8 cellular contexts compared by ENCODE assay signal in genomic region chr2:65125457-65125856, GRCh38. TPM values are rescaled to one million over a fixed set of nuclear protein-coding genes. Genes with fewer than 3 reads are reported as not detected.
DNase-seq lines count a peak whose midpoint lies in the region; ATAC-seq, FAIRE-seq and TF ChIP-seq lines count a peak whose summit lies in the region.
"Not testable (repeated sequence)": the region's sequence is repeated elsewhere in the genome, so short reads cannot be mapped to it uniquely, and the experiment has no call there.

No MANE protein-coding gene starts in this region.

- H3K4me3 ChIP-seq in KMS-11 (IDR thresholded peaks at IDR 0.05; ENCODE audit: insufficient read depth, low read depth, low read length); fibroblast of villous mesenchyme (ENCODE audit: low read depth, low read length); HepG2 (replicated peaks in 1 of 3; ENCODE audit: insufficient read depth in 1 of 3, low read depth in 2 of 3, low read length in 3 of 3); transverse colon: not testable (repeated sequence)

- peak overlapping the region in 1 of 2 donors; percentile 26 for H3K4me3 Mint-ChIP-seq in CD14-positive monocyte
- H3K4me3 Mint-ChIP-seq in central memory CD8-positive, alpha-beta T cell = peak overlapping the region; percentile 55

- peaks cover 3 to 25% of the 10 kb centered on the region in 2 donors for H3K36me3 Mint-ChIP-seq in CD14-positive monocyte
- peaks cover 15% of the 10 kb centered on the region for H3K36me3 Mint-ChIP-seq in central memory CD8-positive, alpha-beta T cell (ENCODE audit: insufficient read depth)

- POLR2A ChIA-PET in HepG2 (lab: Yijun Ruan, JAX) = not testable (repeated sequence)

- not testable (repeated sequence) for TF ChIP-seq POLR2A in HepG2 (IDR thresholded peaks at IDR 0.05; ENCODE audit: insufficient read depth in 1 of 2, low read depth in 2 of 2, low read length in 2 of 2); transverse colon (IDR thresholded peaks at IDR 0.05)

- not testable (repeated sequence) for H3K9ac ChIP-seq in KMS-11; HepG2 (ENCODE audit: insufficient read depth, low read depth, low read length)

- not testable (repeated sequence) for FAIRE-seq in HepG2 (lab: Jason Lieb, UNC)

- H3K27ac Mint-ChIP-seq in CD14-positive monocyte = peak overlapping the region in 5 of 7 donors; percentile 62 to 80 (median 77)
- peak overlapping the region; percentile 16 for H3K27ac Mint-ChIP-seq in central memory CD8-positive, alpha-beta T cell (ENCODE audit: low read depth)

- H3K4me2 ChIP-seq in KMS-11 (peak overlapping the region; percentile 8; the same call in 1 of the 2 replicates), HepG2 (ENCODE audit: low read depth, low read length) (peak overlapping the region; percentile 98)

- intact Hi-C loops in CD14-positive monocyte (cut with micrococcal nuclease) = loop anchor here in 1 of 2 donors (5.0 kb wide), 1 partner anchor 58 kb away; no protein-coding TSS in a partner anchor
- intact Hi-C loops in HepG2 (cut with micrococcal nuclease; ENCODE audit: unreplicated experiment); posterior vena cava (cut with DNase I); transverse colon (cut with DNase I; ENCODE audit: low total_unique reads): not testable (repeated sequence)

- not testable (repeated sequence) for H3K27me3 Mint-ChIP-seq in CD14-positive monocyte (ENCODE audit: low read depth in 3 of 3); central memory CD8-positive, alpha-beta T cell

- TF ChIP-seq EP300 in HepG2 (IDR thresholded peaks at IDR 0.05; ENCODE audit: low read depth in 2 of 2, low read length in 2 of 2); HepG2 (CRISPR knock-in tag; IDR thresholded peaks at IDR 0.05; ENCODE audit: borderline replicate concordance); transverse colon (IDR thresholded peaks at IDR 0.05; ENCODE audit: low read depth): not testable (repeated sequence)

- CTCF ChIA-PET in HepG2 (lab: Yijun Ruan, JAX; ENCODE audit: low intra/inter-chr PET ratio, low total read pairs) = not testable (repeated sequence)

- not testable (repeated sequence) for TF ChIP-seq CTCF in CD14-positive monocyte (IDR thresholded peaks at IDR 0.05); KMS-11 (conservative IDR thresholded peaks at IDR 0.05; ENCODE audit: low read depth, low read length); fibroblast of villous mesenchyme (IDR thresholded peaks at IDR 0.05; ENCODE audit: insufficient read depth, low read depth, low read length); HepG2 (CRISPR knock-in tag; IDR thresholded peaks at IDR 0.05); transverse colon (IDR thresholded peaks at IDR 0.05)

- not testable (repeated sequence) for H3K27me3 ChIP-seq in KMS-11 (ENCODE audit: insufficient read depth, low read depth); HepG2 (ENCODE audit: control insufficient read depth in 1 of 2, insufficient read depth in 2 of 2, low read length in 2 of 2); transverse colon

- H4K20me1 ChIP-seq in KMS-11 (ENCODE audit: insufficient read depth) (peaks cover 53% of the 10 kb centered on the region), HepG2 (ENCODE audit: insufficient read depth, low read length) (peaks cover 90% of the 10 kb centered on the region)

- not testable (repeated sequence) for H3K9me3 ChIP-seq in HepG2 (ENCODE audit: low read length); transverse colon

- H3K4me1 ChIP-seq in KMS-11 (ENCODE audit: low read depth, poor library complexity, severe bottlenecking) = peaks cover 58% of the 10 kb centered on the region
- H3K4me1 ChIP-seq in HepG2 (ENCODE audit: insufficient read depth, low read length) = peaks cover 49% of the 10 kb centered on the region
- H3K4me1 ChIP-seq in transverse colon = peaks cover 6 to 76% (median 64%) of the 10 kb centered on the region in 4 donors

- BruUV-seq in HepG2 (replicated peaks; lab: Mats Ljungman, UMichigan) = not testable (repeated sequence)

- in situ Hi-C loops in HepG2 (cut with HindIII; ENCODE audit: extremely low pct_ligation_motif_present, low pct_unique_long_range_greater_than_20kb); transverse colon (cut with MboI; ENCODE audit: low pct_ligation_motif_present in 1 of 4, low pct_unique_long_range_greater_than_20kb in 1 of 4, low sequenced_read_pairs in 3 of 4): not testable (repeated sequence)

- peaks cover 51% of the 10 kb centered on the region for H3K4me1 Mint-ChIP-seq in CD14-positive monocyte
- peaks cover 59% of the 10 kb centered on the region for H3K4me1 Mint-ChIP-seq in central memory CD8-positive, alpha-beta T cell

- not testable (repeated sequence) for H2AFZ ChIP-seq in KMS-11 (ENCODE audit: low read depth); HepG2 (ENCODE audit: low read length)

- peaks cover 95% of the 10 kb centered on the region for H3K79me2 ChIP-seq in KMS-11 (ENCODE audit: insufficient read depth, low read depth)
- H3K79me2 ChIP-seq in HepG2 (ENCODE audit: insufficient read depth, low read length) = peaks cover 94% of the 10 kb centered on the region

- ATAC-seq in central memory CD8-positive, alpha-beta T cell (replicated peaks; ENCODE audit: extremely low read depth, poor library complexity, severe bottlenecking); HepG2: not testable (repeated sequence)

- WGBS in HepG2 (ENCODE audit: low lambda C conversion rate) = 90% methylated on average over 7 of the region's 7 CpGs
- 56 to 63% methylated on average over 4 to 7 of the region's 7 CpGs for WGBS in transverse colon (ENCODE audit: low coverage in 1 of 2), 2 donors

- DNase-seq in CD14-positive monocyte (ENCODE audit: low spot score) (peak; percentile 51), fibroblast of villous mesenchyme (ENCODE audit: low read depth) (peak; percentile 35), posterior vena cava (ENCODE audit: low spot score) (peak; percentile 86), transverse colon (peak; percentile 38)
- peak; percentile 35 for DNase-seq in activated CD4-positive, alpha-beta T cell treated with anti-CD3 and anti-CD28 coated beads for 48 hours
- not testable (repeated sequence) for DNase-seq in central memory CD8-positive, alpha-beta T cell (ENCODE audit: low spot score in 2 of 2); HepG2 (ENCODE audit: low spot score)

- TF ChIP-seq RAD21 in HepG2 (CRISPR knock-in tag; IDR thresholded peaks at IDR 0.05) = not testable (repeated sequence)

- not testable (repeated sequence) for H3K27ac ChIP-seq in KMS-11; HepG2 (ENCODE audit: extremely low read length, insufficient read depth, low read length)
- H3K27ac ChIP-seq in transverse colon = peak overlapping the region in 3 of 4 donors; percentile 51 to 99 (median 98)

- not testable (repeated sequence) for H3K9me3 Mint-ChIP-seq in CD14-positive monocyte; central memory CD8-positive, alpha-beta T cell

- H3K36me3 ChIP-seq in KMS-11 (ENCODE audit: insufficient read depth); transverse colon: not testable (repeated sequence)
- H3K36me3 ChIP-seq in HepG2 (replicated peaks in 1 of 2; ENCODE audit: control insufficient read depth in 1 of 2, insufficient read depth in 2 of 2, low read length in 2 of 2) = peaks cover 0 to 14% of the 10 kb centered on the region in 2 experiments; a peak in 3 of 5 replicates

RNA-seq across cellular contexts. Expression of gene RAB1A, which starts 4.4 kb away (rescaled TPM):
- polyA plus RNA-seq in CD14-positive monocyte (100 to 1,000 TPM; 110 to 124 TPM), HepG2 (2011; rRNA removed) (174 and 226 TPM in 2 replicates)
- total RNA-seq in fibroblast of villous mesenchyme (91.5 and 101 TPM in 2 replicates), HepG2 (2016; rRNA removed; fragmentation: Illumina TruSeq; extraction: Trizol) (206 and 311 TPM in 2 replicates), posterior vena cava (100 to 1,000 TPM; 138 to 146 TPM), transverse colon (10 to 100 TPM; 16.9 to 98.3 (median 55.0) TPM)
- total RNA-seq in HepG2 (2016; cell fraction: cytosol; rRNA removed; fragmentation: Illumina TruSeq; extraction: Trizol; ENCODE audit: low read depth) = 27.8 and 28.9 TPM in 2 replicates
- 208 and 306 TPM in 2 replicates for total RNA-seq in HepG2 (2016; cell fraction: insoluble cytoplasmic fraction; rRNA removed; fragmentation: Illumina TruSeq; extraction: Trizol)
- total RNA-seq in HepG2 (2016; cell fraction: membrane; rRNA removed; fragmentation: Illumina TruSeq; extraction: Trizol) = 98.9 and 106 TPM in 2 replicates
- total RNA-seq in HepG2 (2016; cell fraction: nucleus; rRNA removed; fragmentation: Illumina TruSeq; extraction: Trizol) = 101 and 108 TPM in 2 replicates
- polyA plus RNA-seq in HepG2 (2011; cell fraction: cytosol; rRNA removed) = 101 and 153 TPM in 2 replicates
- polyA plus RNA-seq in HepG2 (2011; cell fraction: nucleus; rRNA removed) = 26.7 and 44.5 TPM in 2 replicates
- polyA plus RNA-seq in HepG2 (2012) = 237 and 266 TPM in 2 replicates
- polyA plus RNA-seq in HepG2 (2016; cell fraction: cytosol; fragmentation: Illumina TruSeq; extraction: Trizol; ENCODE audit: low read depth) = 46.4 and 51.5 TPM in 2 replicates
- polyA plus RNA-seq in HepG2 (2016; cell fraction: insoluble cytoplasmic fraction; fragmentation: Illumina TruSeq; extraction: Trizol; ENCODE audit: low read depth) = 489 and 498 TPM in 2 replicates
- polyA plus RNA-seq in HepG2 (2016; cell fraction: membrane; fragmentation: Illumina TruSeq; extraction: Trizol; ENCODE audit: low read depth) = 122 and 126 TPM in 2 replicates
- polyA plus RNA-seq in HepG2 (2016; cell fraction: nucleus; fragmentation: Illumina TruSeq; extraction: Trizol; ENCODE audit: insufficient read depth, low read depth) = 219 and 228 TPM in 2 replicates
- polyA minus RNA-seq in HepG2 (2011; rRNA and poly(A)+ RNA removed; ENCODE audit: low replicate concordance) = 26.5 and 48.9 TPM in 2 replicates
- polyA minus RNA-seq in HepG2 (2011; cell fraction: cytosol; rRNA and poly(A)+ RNA removed) = 83.1 and 93.6 TPM in 2 replicates
- polyA minus RNA-seq in HepG2 (2011; cell fraction: nucleus; rRNA and poly(A)+ RNA removed) = 58.2 and 71.1 TPM in 2 replicates
